10 cellular contexts compared by ENCODE assay signal in genomic region chr5:146052780-146053179, GRCh38. TPM values are rescaled to one million over a fixed set of nuclear protein-coding genes. Genes with fewer than 3 reads are reported as not detected.
DNase-seq lines count a peak whose midpoint lies in the region; ATAC-seq, FAIRE-seq and TF ChIP-seq lines count a peak whose summit lies in the region.
"Had no signal": no experiment of that assay in that cellular context is flagged by ENCODE, and none has a peak within 500 bp of the region (broad histone marks: within the 10 kb centered on the region; RNA-seq: fewer than 3 reads in every experiment).

No MANE protein-coding gene starts in this region.

- no peak overlapping the region for H2BK120ac ChIP-seq in H1 (replicated peaks; ENCODE audit: low read depth, low read length)

- H2BK5ac ChIP-seq in H1 (ENCODE audit: low read depth, low read length): no peak overlapping the region

- H2BK12ac ChIP-seq in H1 (ENCODE audit: low read depth, low read length): no peak overlapping the region

- H2AK5ac ChIP-seq in H1 (ENCODE audit: low read depth, low read length): no peak overlapping the region

- H4K91ac ChIP-seq in H1 (replicated peaks; ENCODE audit: insufficient read length, low read length): no peak overlapping the region

- H3K4me1 ChIP-seq in H1 (replicated peaks in 1 of 4; ENCODE audit: control insufficient read depth in 3 of 4, insufficient read depth in 4 of 4, low read length in 3 of 4) (no peaks in the 10 kb centered on the region; a peak in 1 of 7 replicates), testis (peaks cover 13% of the 10 kb centered on the region)

- H3K79me2 ChIP-seq in H1 (ENCODE audit: control insufficient read depth in 1 of 2, insufficient read depth in 2 of 2, low read length in 2 of 2): no peaks in the 10 kb centered on the region

- H3K4me2 ChIP-seq in H1 (ENCODE audit: insufficient read depth in 1 of 2, low read depth in 2 of 2, low read length in 2 of 2): no peak overlapping the region

- FAIRE-seq in H1 (lab: Jason Lieb, UNC): peak; percentile 69

- no peak overlapping the region for H3K14ac ChIP-seq in H1 (ENCODE audit: insufficient read length)

- H3K56ac ChIP-seq in H1 (replicated peaks; ENCODE audit: insufficient read length, low read depth, low read length): no peak overlapping the region

- H3K9ac ChIP-seq in H1 (replicated peaks in 1 of 4; ENCODE audit: extremely low read depth in 1 of 4, low read depth in 3 of 4, low read length in 3 of 4): no peak overlapping the region

- TF ChIP-seq POLR2A in H1 (IDR thresholded peaks at IDR 0.05; ENCODE audit: control extremely low read depth in 1 of 2, low read depth in 2 of 2, low read length in 2 of 2) (no peak), testis (IDR thresholded peaks at IDR 0.05) (no peak)

- no peak for ATAC-seq in GM18858 (IDR thresholded peaks at IDR 0.05; ENCODE audit: unreplicated experiment)
- ATAC-seq: activated naive CD8-positive, alpha-beta T cell treated with anti-CD3 and anti-CD28 coated beads, Interleukin-2, amount 50 U/mL, for 24 hours had no signal

- no peak overlapping the region for H3K27ac ChIP-seq in 22Rv1
- no peak overlapping the region for H3K27ac ChIP-seq in H1 (ENCODE audit: low read depth, low read length)
- no peak overlapping the region for H3K27ac ChIP-seq in testis
- H3K27ac ChIP-seq: VCaP had no signal

- DNase-seq in GM12865 (ENCODE audit: low read depth) (no peak), LNCaP clone FGC (ENCODE audit: low read depth) (no peak), H1 (ENCODE audit: low read depth in 1 of 2, low spot score in 2 of 2) (no peak), OCI-M2 (lab: John Stamatoyannopoulos, UW; ENCODE audit: unreplicated experiment) (no peak), AG08395 (ENCODE audit: low spot score) (no peak), testis (no peak)
- DNase-seq: activated naive CD8-positive, alpha-beta T cell treated with anti-CD3 and anti-CD28 coated beads, Interleukin-2, amount 50 U/mL, for 24 hours had no signal

- POLR2A ChIA-PET in H1 (lab: Charles Lee; ENCODE audit: partially characterized antibody): no interaction called here

- H2BK15ac ChIP-seq in H1 (ENCODE audit: low read length): no peak overlapping the region

- peak overlapping the region; percentile 61; the same call in 1 of the 2 replicates for H2AFZ ChIP-seq in H1 (ENCODE audit: low read length)

- intact Hi-C loops in testis (cut with DNase I; ENCODE audit: low total_unique reads): no loop called here

- no peaks in the 10 kb centered on the region for H3K23me2 ChIP-seq in H1 (ENCODE audit: low read depth, low read length)

- TF ChIP-seq EP300 in H1 (IDR thresholded peaks at IDR 0.05; ENCODE audit: borderline replicate concordance in 1 of 2, low read depth in 2 of 2, low read length in 2 of 2): no peak

- H3K23ac ChIP-seq in H1 (ENCODE audit: insufficient read length): no peak overlapping the region

- no peak overlapping the region for H4K5ac ChIP-seq in H1 (ENCODE audit: insufficient read length, low read depth, low read length)

- TF ChIP-seq RAD21 in H1 (IDR thresholded peaks at IDR 0.05 in 1 of 2, conservative IDR thresholded peaks at IDR 0.05 in 1 of 2; ENCODE audit: low read depth in 2 of 2, low read length in 2 of 2): peak; percentile 76 to 84

- H3K4me3 ChIP-seq in GM12865 (ENCODE audit: low read depth, low read length): no peak overlapping the region
- no peak overlapping the region for H3K4me3 ChIP-seq in LNCaP clone FGC (ENCODE audit: low read depth, low read length)
- H3K4me3 ChIP-seq in H1 (ENCODE audit: extremely low read depth in 1 of 4, insufficient read depth in 2 of 4, low read depth in 3 of 4, low read length in 4 of 4): no peak overlapping the region
- H3K4me3 ChIP-seq in testis: no peak overlapping the region

- H3K79me1 ChIP-seq in H1 (ENCODE audit: low read depth, low read length): no peaks in the 10 kb centered on the region

- no peak overlapping the region for H4K8ac ChIP-seq in H1 (ENCODE audit: extremely low read depth, insufficient read depth, low read length)

- H3K27me3 ChIP-seq in H1 (replicated peaks in 1 of 4; ENCODE audit: control insufficient read depth in 3 of 4, extremely low read depth in 1 of 4, insufficient read depth in 3 of 4, low read length in 3 of 4) (no peaks in the 10 kb centered on the region; a peak in 1 of 7 replicates), testis (no peaks in the 10 kb centered on the region)

- H3K4ac ChIP-seq in H1 (replicated peaks; ENCODE audit: insufficient read length, low read depth, low read length): no peak overlapping the region

- no peak overlapping the region for H3K18ac ChIP-seq in H1 (ENCODE audit: extremely low read depth, low read length)

- H3K9me3 ChIP-seq in H1 (ENCODE audit: insufficient read depth in 2 of 2, low read depth in 1 of 2, low read length in 1 of 2) (no peaks in the 10 kb centered on the region), testis (no peaks in the 10 kb centered on the region)

- H3K36me3 ChIP-seq in H1 (ENCODE audit: control insufficient read depth in 2 of 4, insufficient read depth in 4 of 4, low read length in 3 of 4) (no peaks in the 10 kb centered on the region), testis (ENCODE audit: low read depth, missing control alignments) (no peaks in the 10 kb centered on the region)

- no peak overlapping the region for H2BK20ac ChIP-seq in H1 (ENCODE audit: low read length)

- H4K20me1 ChIP-seq in H1 (replicated peaks in 1 of 2; ENCODE audit: control insufficient read depth in 1 of 2, insufficient read depth in 2 of 2, low read length in 2 of 2): no peaks in the 10 kb centered on the region

- CTCF ChIA-PET in H1 (lab: Charles Lee; ENCODE audit: partially characterized antibody): interaction anchor here (0.6 to 8.2 kb wide), 23 partner anchors 9 to 368 kb away, joined by 3 to 77 read pairs (median 4); no protein-coding TSS in a partner anchor

- TF ChIP-seq CTCF in 22Rv1 (IDR thresholded peaks at IDR 0.05) (peak; percentile 35), GM12865 (IDR thresholded peaks at IDR 0.05; ENCODE audit: insufficient read depth, low read depth, low read length, missing control alignments) (peak; percentile 20), LNCaP clone FGC (IDR thresholded peaks at IDR 0.05; ENCODE audit: control insufficient read depth, extremely low read depth, insufficient read depth) (peak; percentile 47), H1 (IDR thresholded peaks at IDR 0.05; ENCODE audit: control extremely low read depth in 1 of 3, insufficient read depth in 1 of 3, low read depth in 1 of 3, low read length in 3 of 3) (peak in 2 of 3 experiments; percentile 59 to 64; a peak in 3 of 4 replicates), testis (IDR thresholded peaks at IDR 0.05) (peak in 1 of 3 experiments; percentile 4)

TF ChIP-seq in H1, 55 proteins besides CTCF, POLR2A, EP300 and RAD21 (continues in another document):
- TF ChIP-seq, protein P1, sequence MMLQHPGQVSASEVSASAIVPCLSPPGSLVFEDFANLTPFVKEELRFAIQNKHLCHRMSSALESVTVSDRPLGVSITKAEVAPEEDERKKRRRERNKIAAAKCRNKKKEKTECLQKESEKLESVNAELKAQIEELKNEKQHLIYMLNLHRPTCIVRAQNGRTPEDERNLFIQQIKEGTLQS (IDR thresholded peaks at IDR 0.05; ENCODE audit: insufficient read depth, low read depth, low read length): no peak
- TF ChIP-seq SUZ12 (IDR thresholded peaks at IDR 0.05; ENCODE audit: low read length) (no peak), SP1 (IDR thresholded peaks at IDR 0.05; ENCODE audit: low read depth, low read length) (no peak), GTF2F1 (IDR thresholded peaks at IDR 0.05; ENCODE audit: borderline replicate concordance, low read depth, low read length) (no peak), PHF8 (conservative IDR thresholded peaks at IDR 0.05; ENCODE audit: low read depth, low read length) (no peak), USF2 (IDR thresholded peaks at IDR 0.05; ENCODE audit: low read length) (no peak), SP2 (IDR thresholded peaks at IDR 0.05; ENCODE audit: low read length) (no peak), BRCA1 (IDR thresholded peaks at IDR 0.05; ENCODE audit: low read depth, low read length) (no peak), CBX8 (IDR thresholded peaks at IDR 0.05; ENCODE audit: borderline replicate concordance, low read depth, low read length) (no peak), KDM1A (IDR thresholded peaks at IDR 0.05; ENCODE audit: borderline replicate concordance, low read length) (no peak), KDM5A (IDR thresholded peaks at IDR 0.05; ENCODE audit: low read length) (no peak), CEBPB (IDR thresholded peaks at IDR 0.05; ENCODE audit: low read depth, low read length) (no peak)
- TF ChIP-seq, protein P2, sequence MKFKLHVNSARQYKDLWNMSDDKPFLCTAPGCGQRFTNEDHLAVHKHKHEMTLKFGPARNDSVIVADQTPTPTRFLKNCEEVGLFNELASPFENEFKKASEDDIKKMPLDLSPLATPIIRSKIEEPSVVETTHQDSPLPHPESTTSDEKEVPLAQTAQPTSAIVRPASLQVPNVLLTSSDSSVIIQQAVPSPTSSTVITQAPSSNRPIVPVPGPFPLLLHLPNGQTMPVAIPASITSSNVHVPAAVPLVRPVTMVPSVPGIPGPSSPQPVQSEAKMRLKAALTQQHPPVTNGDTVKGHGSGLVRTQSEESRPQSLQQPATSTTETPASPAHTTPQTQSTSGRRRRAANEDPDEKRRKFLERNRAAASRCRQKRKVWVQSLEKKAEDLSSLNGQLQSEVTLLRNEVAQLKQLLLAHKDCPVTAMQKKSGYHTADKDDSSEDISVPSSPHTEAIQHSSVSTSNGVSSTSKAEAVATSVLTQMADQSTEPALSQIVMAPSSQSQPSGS (IDR thresholded peaks at IDR 0.05; ENCODE audit: low read length): no peak

RNA-seq across cellular contexts. Expression of gene PLAC8L1, which starts 52.6 kb away (rescaled TPM):
- 0.92 TPM in 1 of 2 replicates, not detected in the other for total RNA-seq in H1 (2021; fragmentation: NEBNext Ultra II Directional; extraction: Animal tissue kit (Norgen Biotek cat#: 25700))
- 0.42 and 0.99 TPM in 2 replicates for polyA plus RNA-seq in H1 (2011; rRNA removed)
- polyA plus RNA-seq in H1 (2011; cell fraction: cytosol; rRNA removed): 0.74 TPM
- polyA plus RNA-seq in H1 (2011; cell fraction: nucleus; rRNA removed): 1.8 TPM
- 0.65 to 1.5 TPM (median 1.1 TPM) in 4 replicates for polyA plus RNA-seq in H1 (2012, experiment 1 of 2)
- not detected for polyA plus RNA-seq in H1 (2012, experiment 2 of 2)
- 0.36 TPM for polyA plus RNA-seq in H1 (2013, experiment 1 of 2)
- 0.29 TPM for polyA plus RNA-seq in H1 (2013, experiment 2 of 2)
- 0.35 TPM in 1 of 2 replicates, not detected in the other for polyA minus RNA-seq in H1 (2011; rRNA and poly(A)+ RNA removed)
- polyA minus RNA-seq in H1 (2011; cell fraction: cytosol; rRNA and poly(A)+ RNA removed): not detected
- polyA minus RNA-seq in H1 (2011; cell fraction: nucleus; rRNA and poly(A)+ RNA removed): not detected
- total RNA-seq in testis: 1 to 10 TPM; 4.4 to 7.8 TPM
- polyA plus RNA-seq in testis (ENCODE audit: insufficient read depth, low read depth, low replicate concordance): 27.7 TPM
